Comparison of ENCODE assay signal across 11 cellular contexts in genomic region chrX:154735695-154736393, GRCh38. TPM values are rescaled to one million over a fixed set of nuclear protein-coding genes. Genes with fewer than 3 reads are reported as not detected.
DNase-seq lines count a peak whose midpoint lies in the region; ATAC-seq and TF ChIP-seq lines count a peak whose summit lies in the region.
"Had no signal": no experiment of that assay in that cellular context is flagged by ENCODE, and none has a peak within 500 bp of the region (broad histone marks: within the 10 kb centered on the region; RNA-seq: fewer than 3 reads in every experiment).

No MANE protein-coding gene starts in this region.

- H3K4me3 ChIP-seq in colonic mucosa = no peak overlapping the region
- H3K4me3 ChIP-seq in tibial nerve = no peak overlapping the region
- no peak overlapping the region for H3K4me3 ChIP-seq in Karpas-422 (ENCODE audit: low read length)

- H3K4me1 ChIP-seq in colonic mucosa = no peaks in the 10 kb centered on the region
- peaks cover 0 to 73% (median 22%) of the 10 kb centered on the region in 4 donors for H3K4me1 ChIP-seq in tibial nerve
- peaks cover 9% of the 10 kb centered on the region; the same call in 1 of the 2 replicates for H3K4me1 ChIP-seq in Karpas-422 (ENCODE audit: low read length)

- DNase-seq in activated T-cell treated with anti-CD3 and anti-CD28 coated beads, Interleukin-2, amount 50 U/mL, for 72 hours = no peak
- no peak for DNase-seq in activated T-cell treated with anti-CD3 and anti-CD28 coated beads, Interleukin-2, amount 50 U/mL, for 4 hours
- DNase-seq in colonic mucosa (no peak), lung microvascular endothelial cell (ENCODE audit: low read depth in 2 of 2) (peak; percentile 44 to 83), tibial nerve (ENCODE audit: low spot score in 2 of 2) (peak in 1 of 2 donors; percentile 52), Karpas-422 (no peak), GM19238 (ENCODE audit: insufficient read length, low spot score) (no peak)
- DNase-seq: occipital lobe, RPMI8226 had no signal

- no peak overlapping the region for H2AFZ ChIP-seq in Karpas-422 (ENCODE audit: low read length)

- H3K27me3 ChIP-seq in colonic mucosa = no peaks in the 10 kb centered on the region
- H3K27me3 ChIP-seq in tibial nerve = no peaks in the 10 kb centered on the region
- no peaks in the 10 kb centered on the region; the same call in 1 of the 2 replicates for H3K27me3 ChIP-seq in Karpas-422 (ENCODE audit: low read length)

- H3K9me3 Mint-ChIP-seq in activated T-cell treated with anti-CD3 and anti-CD28 coated beads, Interleukin-2, amount 50 U/mL, for 72 hours = no peaks in the 10 kb centered on the region
- no peaks in the 10 kb centered on the region for H3K9me3 Mint-ChIP-seq in activated T-cell treated with anti-CD3 and anti-CD28 coated beads, Interleukin-2, amount 50 U/mL, for 4 hours
- H3K9me3 Mint-ChIP-seq: type B pancreatic cell had no signal

- no peaks in the 10 kb centered on the region for H3K9me2 ChIP-seq in Karpas-422 (replicated peaks; ENCODE audit: insufficient read depth, low read length)

- TF ChIP-seq EP300 in tibial nerve (IDR thresholded peaks at IDR 0.05) = peak in 1 of 2 donors; percentile 49

- H3K79me2 ChIP-seq in Karpas-422 (ENCODE audit: low read length) = no peaks in the 10 kb centered on the region

- H3K27ac ChIP-seq in colonic mucosa = peak overlapping the region; percentile 65
- peak overlapping the region in 3 of 4 donors; percentile 66 to 83 (median 71) for H3K27ac ChIP-seq in tibial nerve
- no peak overlapping the region for H3K27ac ChIP-seq in Karpas-422 (ENCODE audit: low read length)

- intact Hi-C loops in colonic mucosa (cut with DNase I) = no loop called here

- H3K9ac ChIP-seq in colonic mucosa (ENCODE audit: low read depth in 2 of 2, low read length in 2 of 2) (no peak overlapping the region), Karpas-422 (ENCODE audit: low read length) (no peak overlapping the region)

- H4K20me1 ChIP-seq in Karpas-422 (ENCODE audit: insufficient read depth, low read depth, low read length) = no peaks in the 10 kb centered on the region

- H3K4me2 ChIP-seq in Karpas-422 (ENCODE audit: low read depth, low read length, poor library complexity, severe bottlenecking) = no peak overlapping the region

- H3K4me3 Mint-ChIP-seq in activated T-cell treated with anti-CD3 and anti-CD28 coated beads, Interleukin-2, amount 50 U/mL, for 72 hours = peak overlapping the region; percentile 36 to 74
- H3K4me3 Mint-ChIP-seq in activated T-cell treated with anti-CD3 and anti-CD28 coated beads, Interleukin-2, amount 50 U/mL, for 4 hours = no peak overlapping the region
- H3K4me3 Mint-ChIP-seq: type B pancreatic cell had no signal

- peak overlapping the region; percentile 96 for H3K27ac Mint-ChIP-seq in activated T-cell treated with anti-CD3 and anti-CD28 coated beads, Interleukin-2, amount 50 U/mL, for 72 hours
- H3K27ac Mint-ChIP-seq: type B pancreatic cell had no signal

- peaks cover 0 to 5% of the 10 kb centered on the region in 2 donors for H3K36me3 Mint-ChIP-seq in activated T-cell treated with anti-CD3 and anti-CD28 coated beads, Interleukin-2, amount 50 U/mL, for 72 hours (ENCODE audit: insufficient read depth in 2 of 2)
- no peaks in the 10 kb centered on the region for H3K36me3 Mint-ChIP-seq in activated T-cell treated with anti-CD3 and anti-CD28 coated beads, Interleukin-2, amount 50 U/mL, for 4 hours (ENCODE audit: insufficient read depth)
- H3K36me3 Mint-ChIP-seq: type B pancreatic cell had no signal

- 53 to 59% methylated on average over 4 to 7 of the region's 7 CpGs for WGBS in tibial nerve, 2 donors

- no peak for TF ChIP-seq CTCF in colonic mucosa (IDR thresholded peaks at IDR 0.05)
- no peak for TF ChIP-seq CTCF in tibial nerve (IDR thresholded peaks at IDR 0.05)

- no peaks in the 10 kb centered on the region for H3K36me3 ChIP-seq in colonic mucosa
- H3K36me3 ChIP-seq in tibial nerve = no peaks in the 10 kb centered on the region
- no peaks in the 10 kb centered on the region for H3K36me3 ChIP-seq in Karpas-422 (ENCODE audit: insufficient read depth, low read length)

- peaks cover 36% of the 10 kb centered on the region for H3K27me3 Mint-ChIP-seq in activated T-cell treated with anti-CD3 and anti-CD28 coated beads, Interleukin-2, amount 50 U/mL, for 72 hours (ENCODE audit: low read depth)
- no peaks in the 10 kb centered on the region for H3K27me3 Mint-ChIP-seq in activated T-cell treated with anti-CD3 and anti-CD28 coated beads, Interleukin-2, amount 50 U/mL, for 4 hours (ENCODE audit: low read depth)

- H3K9me3 ChIP-seq in colonic mucosa (no peaks in the 10 kb centered on the region), tibial nerve (no peaks in the 10 kb centered on the region), Karpas-422 (ENCODE audit: low read length) (no peaks in the 10 kb centered on the region)

- no peak for TF ChIP-seq POLR2A in tibial nerve (IDR thresholded peaks at IDR 0.05)

- no peak for ATAC-seq in activated T-cell treated with anti-CD3 and anti-CD28 coated beads, Interleukin-2, amount 50 U/mL, for 72 hours (replicated peaks in 1 of 2)
- no peak for ATAC-seq in activated T-cell treated with anti-CD3 and anti-CD28 coated beads, Interleukin-2, amount 50 U/mL, for 4 hours
- ATAC-seq in GM18861 (IDR thresholded peaks at IDR 0.05; ENCODE audit: unreplicated experiment) = no peak

- peaks cover 74% of the 10 kb centered on the region for H3K4me1 Mint-ChIP-seq in activated T-cell treated with anti-CD3 and anti-CD28 coated beads, Interleukin-2, amount 50 U/mL, for 72 hours (ENCODE audit: low read depth)
- peaks cover 92% of the 10 kb centered on the region for H3K4me1 Mint-ChIP-seq in activated T-cell treated with anti-CD3 and anti-CD28 coated beads, Interleukin-2, amount 50 U/mL, for 4 hours (ENCODE audit: low read depth)

RNA-seq across cellular contexts. Expression of gene GAB3, which starts 15.0 kb away (rescaled TPM):
- total RNA-seq in activated T-cell treated with anti-CD3 and anti-CD28 coated beads, Interleukin-2, amount 50 U/mL, for 72 hours = 1 to 10 TPM; 6.2 to 8.4 TPM
- 1 to 10 TPM; 1.5 to 2.5 (median 2.0) TPM for total RNA-seq in activated T-cell treated with anti-CD3 and anti-CD28 coated beads, Interleukin-2, amount 50 U/mL, for 4 hours
- total RNA-seq in colonic mucosa = 1 to 10 TPM; 1.2 to 1.4 TPM
- total RNA-seq in lung microvascular endothelial cell = 6.5 and 7.9 TPM in 2 replicates
- total RNA-seq in tibial nerve = 1 to 10 TPM; 5.1 to 7.5 (median 5.8) TPM
- 3.5 and 26.2 TPM in 2 replicates for total RNA-seq in Karpas-422 (2014; rRNA removed; shearing (Covaris generic); ENCODE audit: low replicate concordance)

RNA-seq across cellular contexts. Expression of gene DKC1, which starts 26.8 kb away (rescaled TPM):
- total RNA-seq in activated T-cell treated with anti-CD3 and anti-CD28 coated beads, Interleukin-2, amount 50 U/mL, for 72 hours = 100 to 1,000 TPM in 1 of 2 donors, 10 to 100 TPM in 1; 92.7 to 111 TPM
- total RNA-seq in activated T-cell treated with anti-CD3 and anti-CD28 coated beads, Interleukin-2, amount 50 U/mL, for 4 hours = 100 to 1,000 TPM; 269 to 289 (median 286) TPM
- total RNA-seq in colonic mucosa (10 to 100 TPM; 28.5 to 55.0 TPM), lung microvascular endothelial cell (31.8 and 34.5 TPM in 2 replicates), tibial nerve (10 to 100 TPM; 24.1 to 37.8 (median 29.4) TPM)
- 58.6 and 94.0 TPM in 2 replicates for total RNA-seq in Karpas-422 (2014; rRNA removed; shearing (Covaris generic); ENCODE audit: low replicate concordance)

Comparison
In these comparisons a context has a peak if more than half of its experiments do, and no peak if none do; other contexts are left out.
1. DNase-seq: peak in lung microvascular endothelial cell (2 of 2); none in activated T-cell treated with anti-CD3 and anti-CD28 coated beads, Interleukin-2, amount 50 U/mL, for 72 hours (0 of 2), activated T-cell treated with anti-CD3 and anti-CD28 coated beads, Interleukin-2, amount 50 U/mL, for 4 hours (single experiment), colonic mucosa (single experiment), Karpas-422 (single experiment) and GM19238 (single experiment).